23 cellular contexts compared by ENCODE assay signal in the genomic region with DNA sequence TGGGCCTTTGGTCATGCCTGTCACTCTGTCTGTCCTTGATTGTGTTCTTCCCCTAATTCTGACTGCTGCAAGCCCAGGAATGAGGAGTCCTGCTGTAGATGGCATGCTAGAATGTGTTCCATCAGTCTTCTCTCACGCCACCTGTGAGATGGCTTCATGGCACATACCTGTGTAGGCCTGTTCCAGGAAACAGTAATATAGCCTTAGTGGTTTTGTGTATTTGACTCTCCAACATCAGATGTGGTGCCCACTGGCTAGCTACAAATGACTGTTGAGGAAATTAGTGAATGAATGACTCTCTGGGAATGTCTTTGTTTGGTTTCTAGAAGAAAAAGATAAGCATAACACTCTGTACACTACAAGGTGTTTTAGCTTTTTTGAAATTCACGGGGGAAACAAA.
DNase-seq lines count a peak whose midpoint lies in the region; ATAC-seq, FAIRE-seq and TF ChIP-seq lines count a peak whose summit lies in the region.
"Had no signal": no experiment of that assay in that cellular context is flagged by ENCODE, and none has a peak within 500 bp of the region (broad histone marks: within the 10 kb centered on the region; RNA-seq: fewer than 3 reads in every experiment).

No MANE protein-coding gene starts in this region.

- intact Hi-C loops in natural killer cell (cut with micrococcal nuclease), result no loop called here

- peaks cover 2 to 3% of the 10 kb centered on the region in 2 donors for H3K9me3 Mint-ChIP-seq in natural killer cell
- no peaks in the 10 kb centered on the region for H3K9me3 Mint-ChIP-seq in natural killer cell treated with Interleukin-12 subunit alpha and Interleukin-12 subunit beta and Interleukin-15 and Interleukin-18, amount 100 ng/mL, for 72 hours
- no peaks in the 10 kb centered on the region for H3K9me3 Mint-ChIP-seq in endodermal cell
- H3K9me3 Mint-ChIP-seq: CD4-positive, alpha-beta T cell had no signal

- H3K27ac Mint-ChIP-seq in natural killer cell (peak overlapping the region; percentile 14 to 56), T-helper 17 cell (peak overlapping the region; percentile 46), endodermal cell (no peak overlapping the region)
- peak overlapping the region in 1 of 2 donors; percentile 13 for H3K27ac Mint-ChIP-seq in natural killer cell treated with Interleukin-12 subunit alpha and Interleukin-12 subunit beta and Interleukin-15 and Interleukin-18, amount 100 ng/mL, for 72 hours
- H3K27ac Mint-ChIP-seq: CD4-positive, alpha-beta T cell had no signal

- H3K36me3 ChIP-seq in keratinocyte (ENCODE audit: control insufficient read depth in 2 of 2, extremely low read depth in 1 of 2, insufficient read depth in 2 of 2, low read length in 2 of 2), result peaks cover 2 to 5% of the 10 kb centered on the region in 2 experiments
- H3K36me3 ChIP-seq in Peyer's patch, result peaks cover 0 to 9% (median 6%) of the 10 kb centered on the region in 3 donors
- H3K36me3 ChIP-seq in endodermal cell (ENCODE audit: control insufficient read depth, insufficient read depth, low read length), result peaks cover 7% of the 10 kb centered on the region
- H3K36me3 ChIP-seq: MG63 had no signal

- H3K4me3 ChIP-seq in keratinocyte (ENCODE audit: control insufficient read depth in 2 of 3, extremely low read depth in 1 of 3, insufficient read depth in 2 of 3, low read depth in 1 of 3, low read length in 3 of 3), result no peak overlapping the region
- no peak overlapping the region for H3K4me3 ChIP-seq in Peyer's patch
- H3K4me3 ChIP-seq in endodermal cell (ENCODE audit: low read length), result no peak overlapping the region
- H3K4me3 ChIP-seq: K562, MG63 had no signal

- no peak overlapping the region for H3K9ac ChIP-seq in keratinocyte (ENCODE audit: control insufficient read depth, extremely low read depth, insufficient read depth, low read length)
- no peak overlapping the region for H3K9ac ChIP-seq in endodermal cell (ENCODE audit: extremely low read depth, low read length, poor library complexity, severe bottlenecking)

- 92 to 94% methylated on average over 2 of the region's 2 CpGs for WGBS in endodermal cell (ENCODE audit: insufficient coverage in 1 of 2, insufficient read length in 1 of 2), 2 experiments

- H3K27me3 ChIP-seq in keratinocyte (ENCODE audit: control insufficient read depth, extremely low read depth, insufficient read depth, low read length), result no peaks in the 10 kb centered on the region
- no peaks in the 10 kb centered on the region for H3K27me3 ChIP-seq in Peyer's patch
- H3K27me3 ChIP-seq in endodermal cell (ENCODE audit: control insufficient read depth, insufficient read depth, low read length, poor library complexity, severe bottlenecking), result no peaks in the 10 kb centered on the region
- H3K27me3 ChIP-seq: MG63 had no signal

- H3K4me2 ChIP-seq in keratinocyte (ENCODE audit: control insufficient read depth, extremely low read depth, insufficient read depth, low read depth, low read length), result no peak overlapping the region

- no peak overlapping the region for H2AFZ ChIP-seq in keratinocyte (ENCODE audit: control insufficient read depth, low read length)

- no peak for TF ChIP-seq POLR2A in Peyer's patch (IDR thresholded peaks at IDR 0.05)

- H3K27ac ChIP-seq in keratinocyte (ENCODE audit: control insufficient read depth, insufficient read depth, low read length), result no peak overlapping the region
- H3K27ac ChIP-seq in Peyer's patch, result no peak overlapping the region
- no peak overlapping the region for H3K27ac ChIP-seq in endodermal cell (ENCODE audit: low read depth, low read length)
- H3K27ac ChIP-seq: HL-60 had no signal

- DNase-seq in natural killer cell (no peak), T-helper 17 cell (no peak), keratinocyte (ENCODE audit: low read depth, low spot score) (no peak), Peyer's patch (no peak), endodermal cell (no peak), SK-N-DZ (ENCODE audit: low spot score) (no peak)
- no peak for DNase-seq in natural killer cell treated with Interleukin-12 subunit alpha and Interleukin-12 subunit beta and Interleukin-15 and Interleukin-18, amount 100 ng/mL, for 72 hours (ENCODE audit: low spot score)
- DNase-seq: Calu3; CD4-positive, alpha-beta T cell; DMS153; H7; MG63; NCI-H1694 treated with DMSO at 0.1 percent for 48 hours; NCI-H2081 treated with DMSO at 0.1 percent for 48 hours; NCI-H2171 treated with DMSO at 0.1 percent for 48 hours; NCI-H446; NCI-H526; OCI-M1 had no signal

- no peaks in the 10 kb centered on the region for H3K9me1 ChIP-seq in keratinocyte (ENCODE audit: control insufficient read depth, extremely low read depth, insufficient read depth, low read length)

- no peaks in the 10 kb centered on the region for H3K79me2 ChIP-seq in keratinocyte (ENCODE audit: control insufficient read depth, insufficient read depth, low read length)

- H3K36me3 Mint-ChIP-seq in natural killer cell, result peaks cover 7% of the 10 kb centered on the region
- H3K36me3 Mint-ChIP-seq in natural killer cell treated with Interleukin-12 subunit alpha and Interleukin-12 subunit beta and Interleukin-15 and Interleukin-18, amount 100 ng/mL, for 72 hours, result peaks cover 29% of the 10 kb centered on the region
- peaks cover 24% of the 10 kb centered on the region for H3K36me3 Mint-ChIP-seq in T-helper 17 cell (ENCODE audit: low read depth)
- H3K36me3 Mint-ChIP-seq in endodermal cell (ENCODE audit: low read depth), result peaks cover 11% of the 10 kb centered on the region

- H4K20me1 ChIP-seq in keratinocyte (ENCODE audit: control insufficient read depth, extremely low read depth, insufficient read depth, low read length), result no peaks in the 10 kb centered on the region

- H3K9me3 ChIP-seq in T-helper 17 cell (ENCODE audit: control insufficient read depth, low read length, poor library complexity, severe bottlenecking), result no peaks in the 10 kb centered on the region
- no peaks in the 10 kb centered on the region for H3K9me3 ChIP-seq in keratinocyte (ENCODE audit: control insufficient read depth, low read depth, low read length)
- H3K9me3 ChIP-seq in Peyer's patch, result no peaks in the 10 kb centered on the region
- no peaks in the 10 kb centered on the region for H3K9me3 ChIP-seq in endodermal cell (ENCODE audit: control insufficient read depth, low read length)
- H3K9me3 ChIP-seq: MG63 had no signal

- H3K4me3 Mint-ChIP-seq in natural killer cell, result no peak overlapping the region
- no peak overlapping the region for H3K4me3 Mint-ChIP-seq in natural killer cell treated with Interleukin-12 subunit alpha and Interleukin-12 subunit beta and Interleukin-15 and Interleukin-18, amount 100 ng/mL, for 72 hours
- H3K4me3 Mint-ChIP-seq in T-helper 17 cell, result peak overlapping the region; percentile 1
- no peak overlapping the region for H3K4me3 Mint-ChIP-seq in endodermal cell
- H3K4me3 Mint-ChIP-seq: CD4-positive, alpha-beta T cell had no signal

- no peak for ATAC-seq in natural killer cell
- ATAC-seq in natural killer cell treated with Interleukin-12 subunit alpha and Interleukin-12 subunit beta and Interleukin-15 and Interleukin-18, amount 100 ng/mL, for 72 hours, result no peak
- ATAC-seq in T-helper 17 cell, result no peak
- ATAC-seq: HepG2, K562, Right ventricle myocardium inferior had no signal

- H3K4me1 ChIP-seq in keratinocyte (ENCODE audit: control insufficient read depth, extremely low read depth, insufficient read depth, low read length), result peaks cover 16% of the 10 kb centered on the region
- no peaks in the 10 kb centered on the region for H3K4me1 ChIP-seq in Peyer's patch
- H3K4me1 ChIP-seq in endodermal cell (ENCODE audit: control insufficient read depth, insufficient read depth, low read length), result no peaks in the 10 kb centered on the region

- peak; percentile 43 for FAIRE-seq in keratinocyte (lab: Jason Lieb, UNC)
- FAIRE-seq: GM12891, HepG2, K562 had no signal

- H3K4me1 Mint-ChIP-seq in natural killer cell (peaks cover 37 to 61% of the 10 kb centered on the region in 2 donors), T-helper 17 cell (peaks cover 22% of the 10 kb centered on the region), endodermal cell (peaks cover 18% of the 10 kb centered on the region)
- peaks cover 27 to 34% of the 10 kb centered on the region in 2 donors for H3K4me1 Mint-ChIP-seq in natural killer cell treated with Interleukin-12 subunit alpha and Interleukin-12 subunit beta and Interleukin-15 and Interleukin-18, amount 100 ng/mL, for 72 hours (ENCODE audit: low read depth in 2 of 2)

- dilution Hi-C loops in keratinocyte (cut with MboI; ENCODE audit: extremely low pct_ligation_motif_present, low sequenced_read_pairs), result no loop called here

- no peaks in the 10 kb centered on the region for H3K27me3 Mint-ChIP-seq in natural killer cell (ENCODE audit: low read depth in 2 of 2)
- no peaks in the 10 kb centered on the region for H3K27me3 Mint-ChIP-seq in natural killer cell treated with Interleukin-12 subunit alpha and Interleukin-12 subunit beta and Interleukin-15 and Interleukin-18, amount 100 ng/mL, for 72 hours
- H3K27me3 Mint-ChIP-seq in T-helper 17 cell, result no peaks in the 10 kb centered on the region
- H3K27me3 Mint-ChIP-seq in endodermal cell (ENCODE audit: insufficient read depth), result no peaks in the 10 kb centered on the region
- H3K27me3 Mint-ChIP-seq: CD4-positive, alpha-beta T cell had no signal

- TF ChIP-seq CTCF in natural killer cell (IDR thresholded peaks at IDR 0.05) (no peak), keratinocyte (optimal IDR thresholded peaks at IDR 0.05 in 1 of 3, IDR thresholded peaks at IDR 0.05 in 1 of 3, conservative IDR thresholded peaks at IDR 0.05 in 1 of 3; ENCODE audit: extremely low read depth in 1 of 3, insufficient read depth in 2 of 3, low read length in 3 of 3) (no peak), Peyer's patch (IDR thresholded peaks at IDR 0.05) (no peak), endodermal cell (conservative IDR thresholded peaks at IDR 0.05) (no peak)
